Comparison of ENCODE assay signal across 11 cellular contexts in the genomic region with DNA sequence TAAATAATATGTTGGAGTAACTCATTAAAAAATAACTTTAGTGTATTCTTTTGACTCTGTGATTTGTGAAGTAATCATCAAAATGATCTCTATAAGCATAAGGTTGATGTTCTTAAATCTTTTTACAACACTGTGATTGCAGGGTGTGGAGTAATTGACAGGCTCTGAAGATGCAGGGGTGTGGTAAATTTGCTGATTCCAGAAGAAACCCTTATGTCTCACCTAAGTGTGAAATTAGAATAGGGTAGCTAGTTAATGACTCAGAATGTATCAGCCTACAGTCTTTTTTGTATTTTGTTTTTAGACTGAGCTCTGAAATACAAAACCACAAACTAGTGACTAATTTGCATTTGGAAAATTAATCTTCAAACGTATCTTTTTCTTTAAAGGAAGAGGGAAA. TPM values are rescaled to one million over a fixed set of nuclear protein-coding genes. Genes with fewer than 3 reads are reported as not detected.
DNase-seq lines count a peak whose midpoint lies in the region; ATAC-seq and TF ChIP-seq lines count a peak whose summit lies in the region.
"Had no signal": no experiment of that assay in that cellular context is flagged by ENCODE, and none has a peak within 500 bp of the region (broad histone marks: within the 10 kb centered on the region; RNA-seq: fewer than 3 reads in every experiment).

No MANE protein-coding gene starts in this region.

- CTCF ChIA-PET in activated naive CD4-positive, alpha-beta T cell treated with anti-CD3 and anti-CD28 coated beads, Interleukin-2, amount 10 ng/mL, durations not matched to agents 7 days and 5 days (lab: Charles Lee): no interaction called here
- CTCF ChIA-PET in activated CD8-positive, alpha-beta T cell treated with anti-CD3 and anti-CD28 coated beads, Interleukin-2, amount 10 ng/mL, durations not matched to agents 7 days and 5 days (lab: Charles Lee): interaction anchor here (0.9 to 1.2 kb wide), 2 partner anchors 15 to 128 kb away, joined by 3 read pairs; a partner anchor contains a TSS

- WGBS in upper lobe of left lung, 2 donors: 37 to 44% methylated on average over 1 of the region's 1 CpG

- peaks cover 17 to 31% (median 22%) of the 10 kb centered on the region in 4 donors for H3K4me1 ChIP-seq in upper lobe of left lung

- no peak for TF ChIP-seq CTCF in upper lobe of left lung (IDR thresholded peaks at IDR 0.05)

- peak; percentile 77 for ATAC-seq in HG02885 (IDR thresholded peaks at IDR 0.05; ENCODE audit: poor library complexity, unreplicated experiment)
- peak; percentile 64 for ATAC-seq in activated CD8-positive, alpha-beta T cell treated with anti-CD3 and anti-CD28 coated beads, Interleukin-2, amount 10 ng/mL, durations not matched to agents 7 days and 5 days
- peak; percentile 89 to 96 for ATAC-seq in stimulated activated naive B cell treated with anti-CD40 and anti-IgM and Interleukin-4, amounts not matched to agents 10 μg/mL and 1 μg/mL and 100 μg/mL, for 72 hours (replicated peaks)
- ATAC-seq in upper lobe of left lung (ENCODE audit: low FRiP score in 2 of 2): no peak

- TF ChIP-seq POLR2A in upper lobe of left lung (IDR thresholded peaks at IDR 0.05): no peak

- H3K27me3 Mint-ChIP-seq in activated naive CD4-positive, alpha-beta T cell treated with anti-CD3 and anti-CD28 coated beads, Interleukin-2, amount 50 U/mL, for 24 hours: no peaks in the 10 kb centered on the region
- H3K27me3 Mint-ChIP-seq in activated naive CD4-positive, alpha-beta T cell treated with anti-CD3 and anti-CD28 coated beads, Interleukin-2, amount 10 ng/mL, durations not matched to agents 7 days and 5 days: no peaks in the 10 kb centered on the region
- no peaks in the 10 kb centered on the region for H3K27me3 Mint-ChIP-seq in activated CD8-positive, alpha-beta T cell treated with anti-CD3 and anti-CD28 coated beads, Interleukin-2, amount 10 ng/mL, durations not matched to agents 7 days and 5 days (ENCODE audit: low read depth)
- H3K27me3 Mint-ChIP-seq in stimulated activated naive B cell treated with anti-CD40 and anti-IgM and Interleukin-4, amounts not matched to agents 10 μg/mL and 1 μg/mL and 100 μg/mL, for 72 hours: no peaks in the 10 kb centered on the region

- H3K4me3 ChIP-seq in upper lobe of left lung: no peak overlapping the region
- H3K4me3 ChIP-seq: tibial artery had no signal

- H3K27ac Mint-ChIP-seq in activated naive CD4-positive, alpha-beta T cell treated with anti-CD3 and anti-CD28 coated beads, Interleukin-2, amount 50 U/mL, for 24 hours: peak overlapping the region; percentile 91
- no peak overlapping the region for H3K27ac Mint-ChIP-seq in activated naive CD4-positive, alpha-beta T cell treated with anti-CD3 and anti-CD28 coated beads, Interleukin-2, amount 10 ng/mL, durations not matched to agents 7 days and 5 days
- no peak overlapping the region for H3K27ac Mint-ChIP-seq in activated CD8-positive, alpha-beta T cell treated with anti-CD3 and anti-CD28 coated beads, Interleukin-2, amount 10 ng/mL, durations not matched to agents 7 days and 5 days
- no peak overlapping the region for H3K27ac Mint-ChIP-seq in stimulated activated naive B cell treated with anti-CD40 and anti-IgM and Interleukin-4, amounts not matched to agents 10 μg/mL and 1 μg/mL and 100 μg/mL, for 72 hours

- no peaks in the 10 kb centered on the region for H3K36me3 ChIP-seq in upper lobe of left lung
- H3K36me3 ChIP-seq: tibial artery had no signal

- peak overlapping the region; percentile 75 for H3K4me3 Mint-ChIP-seq in activated naive CD4-positive, alpha-beta T cell treated with anti-CD3 and anti-CD28 coated beads, Interleukin-2, amount 50 U/mL, for 24 hours
- H3K4me3 Mint-ChIP-seq in activated naive CD4-positive, alpha-beta T cell treated with anti-CD3 and anti-CD28 coated beads, Interleukin-2, amount 10 ng/mL, durations not matched to agents 7 days and 5 days: no peak overlapping the region
- H3K4me3 Mint-ChIP-seq in activated CD8-positive, alpha-beta T cell treated with anti-CD3 and anti-CD28 coated beads, Interleukin-2, amount 10 ng/mL, durations not matched to agents 7 days and 5 days: no peak overlapping the region
- H3K4me3 Mint-ChIP-seq in stimulated activated naive B cell treated with anti-CD40 and anti-IgM and Interleukin-4, amounts not matched to agents 10 μg/mL and 1 μg/mL and 100 μg/mL, for 72 hours: no peak overlapping the region

- DNase-seq in activated naive CD4-positive, alpha-beta T cell treated with anti-CD3 and anti-CD28 coated beads, Interleukin-2, amount 10 ng/mL, durations not matched to agents 7 days and 5 days: no peak
- DNase-seq in activated CD8-positive, alpha-beta T cell treated with anti-CD3 and anti-CD28 coated beads, Interleukin-2, amount 10 ng/mL, durations not matched to agents 7 days and 5 days: no peak
- DNase-seq in stimulated activated naive B cell treated with anti-CD40 and anti-IgM and Interleukin-4, amounts not matched to agents 10 μg/mL and 1 μg/mL and 100 μg/mL, for 72 hours: no peak
- DNase-seq in upper lobe of left lung: no peak
- no peak for DNase-seq in activated CD8-positive, alpha-beta memory T cell treated with anti-CD3 and anti-CD28 coated beads, Interleukin-2, amount 50 U/mL, for 4 hours
- no peak for DNase-seq in inferior parietal cortex (ENCODE audit: extremely low spot score)
- DNase-seq: anterior cingulate cortex, NCI-H2029 treated with DMSO at 0.1 percent for 48 hours, tibial artery had no signal

- no peak for TF ChIP-seq EP300 in upper lobe of left lung (IDR thresholded peaks at IDR 0.05)

- POLR2A ChIA-PET in activated CD8-positive, alpha-beta T cell treated with anti-CD3 and anti-CD28 coated beads, Interleukin-2, amount 10 ng/mL, durations not matched to agents 7 days and 5 days (lab: Charles Lee): interaction anchor here (1.0 kb wide), 1 partner anchor 128 kb away, joined by 6 read pairs; a partner anchor contains a TSS

- H3K27me3 ChIP-seq in upper lobe of left lung: no peaks in the 10 kb centered on the region
- H3K27me3 ChIP-seq: tibial artery had no signal

- no peaks in the 10 kb centered on the region for H3K9me3 ChIP-seq in upper lobe of left lung
- H3K9me3 ChIP-seq: tibial artery had no signal

- H3K9me3 Mint-ChIP-seq in activated naive CD4-positive, alpha-beta T cell treated with anti-CD3 and anti-CD28 coated beads, Interleukin-2, amount 50 U/mL, for 24 hours: no peaks in the 10 kb centered on the region
- no peaks in the 10 kb centered on the region for H3K9me3 Mint-ChIP-seq in activated naive CD4-positive, alpha-beta T cell treated with anti-CD3 and anti-CD28 coated beads, Interleukin-2, amount 10 ng/mL, durations not matched to agents 7 days and 5 days
- H3K9me3 Mint-ChIP-seq in activated CD8-positive, alpha-beta T cell treated with anti-CD3 and anti-CD28 coated beads, Interleukin-2, amount 10 ng/mL, durations not matched to agents 7 days and 5 days (ENCODE audit: insufficient read depth): no peaks in the 10 kb centered on the region
- no peaks in the 10 kb centered on the region for H3K9me3 Mint-ChIP-seq in stimulated activated naive B cell treated with anti-CD40 and anti-IgM and Interleukin-4, amounts not matched to agents 10 μg/mL and 1 μg/mL and 100 μg/mL, for 72 hours

- peaks cover 80% of the 10 kb centered on the region for H3K4me1 Mint-ChIP-seq in activated naive CD4-positive, alpha-beta T cell treated with anti-CD3 and anti-CD28 coated beads, Interleukin-2, amount 50 U/mL, for 24 hours
- peaks cover 56% of the 10 kb centered on the region for H3K4me1 Mint-ChIP-seq in activated naive CD4-positive, alpha-beta T cell treated with anti-CD3 and anti-CD28 coated beads, Interleukin-2, amount 10 ng/mL, durations not matched to agents 7 days and 5 days
- H3K4me1 Mint-ChIP-seq in activated CD8-positive, alpha-beta T cell treated with anti-CD3 and anti-CD28 coated beads, Interleukin-2, amount 10 ng/mL, durations not matched to agents 7 days and 5 days (ENCODE audit: low read depth): peaks cover 49% of the 10 kb centered on the region
- H3K4me1 Mint-ChIP-seq in stimulated activated naive B cell treated with anti-CD40 and anti-IgM and Interleukin-4, amounts not matched to agents 10 μg/mL and 1 μg/mL and 100 μg/mL, for 72 hours: peaks cover 27 to 60% of the 10 kb centered on the region in 2 donors

- peaks cover 16% of the 10 kb centered on the region for H3K36me3 Mint-ChIP-seq in activated naive CD4-positive, alpha-beta T cell treated with anti-CD3 and anti-CD28 coated beads, Interleukin-2, amount 50 U/mL, for 24 hours
- H3K36me3 Mint-ChIP-seq in activated naive CD4-positive, alpha-beta T cell treated with anti-CD3 and anti-CD28 coated beads, Interleukin-2, amount 10 ng/mL, durations not matched to agents 7 days and 5 days: peaks cover 15% of the 10 kb centered on the region
- H3K36me3 Mint-ChIP-seq in activated CD8-positive, alpha-beta T cell treated with anti-CD3 and anti-CD28 coated beads, Interleukin-2, amount 10 ng/mL, durations not matched to agents 7 days and 5 days (ENCODE audit: low read depth): peaks cover 23% of the 10 kb centered on the region
- H3K36me3 Mint-ChIP-seq in stimulated activated naive B cell treated with anti-CD40 and anti-IgM and Interleukin-4, amounts not matched to agents 10 μg/mL and 1 μg/mL and 100 μg/mL, for 72 hours: peaks cover 7 to 17% of the 10 kb centered on the region in 2 donors

- no peak overlapping the region for H3K27ac ChIP-seq in upper lobe of left lung
- H3K27ac ChIP-seq: tibial artery had no signal

RNA-seq across cellular contexts. Expression of a gene that starts 5.9 kb away (rescaled TPM):
- 10 to 100 TPM; 41.0 to 41.6 TPM for total RNA-seq in activated CD8-positive, alpha-beta T cell treated with anti-CD3 and anti-CD28 coated beads, Interleukin-2, amount 10 ng/mL, durations not matched to agents 7 days and 5 days
- total RNA-seq in upper lobe of left lung: 10 to 100 TPM; 18.8 to 38.1 (median 26.9) TPM

RNA-seq across cellular contexts. Expression of a gene that starts 44.5 kb away (rescaled TPM):
- total RNA-seq in activated CD8-positive, alpha-beta T cell treated with anti-CD3 and anti-CD28 coated beads, Interleukin-2, amount 10 ng/mL, durations not matched to agents 7 days and 5 days: 10 to 100 TPM; 70.2 to 74.9 TPM
- total RNA-seq in upper lobe of left lung: 10 to 100 TPM; 10.5 to 54.1 (median 27.1) TPM

RNA-seq across cellular contexts. Expression of a gene that starts 45.9 kb away (rescaled TPM):
- 10 to 100 TPM; 17.2 to 20.2 TPM for total RNA-seq in activated CD8-positive, alpha-beta T cell treated with anti-CD3 and anti-CD28 coated beads, Interleukin-2, amount 10 ng/mL, durations not matched to agents 7 days and 5 days
- 10 to 100 TPM in 1 of 6 donors, 1 to 10 TPM in 5; 3.3 to 34.6 (median 4.6) TPM for total RNA-seq in upper lobe of left lung

Comparison
In these comparisons a context has a peak if more than half of its experiments do, and no peak if none do; other contexts are left out.
1. ATAC-seq: peak in HG02885 (single experiment), activated CD8-positive, alpha-beta T cell treated with anti-CD3 and anti-CD28 coated beads, Interleukin-2, amount 10 ng/mL, durations not matched to agents 7 days and 5 days (single experiment) and stimulated activated naive B cell treated with anti-CD40 and anti-IgM and Interleukin-4, amounts not matched to agents 10 μg/mL and 1 μg/mL and 100 μg/mL, for 72 hours (2 of 2); none in upper lobe of left lung (0 of 2).